Comparison of ENCODE assay signal across 31 cellular contexts in genomic region chr1:169901119-169901518, GRCh38.
"Had no signal": no experiment of that assay in that cellular context is flagged by ENCODE, and none has a peak within 500 bp of the region (broad histone marks: within the 10 kb centered on the region; RNA-seq: fewer than 3 reads in every experiment).

No MANE protein-coding gene starts in this region.

- H3K9me3 ChIP-seq: esophagus squamous epithelium, gastroesophageal sphincter had no signal

- H3K4me3 ChIP-seq: esophagus squamous epithelium, gastroesophageal sphincter had no signal

- H3K4me1 ChIP-seq: esophagus squamous epithelium, gastroesophageal sphincter had no signal

- H3K27ac ChIP-seq: brain microvascular endothelial cell, epithelial cell of prostate, esophagus squamous epithelium, gastroesophageal sphincter, WERI-Rb-1 had no signal

- DNase-seq: activated B cell treated with CpG ODN at 0.5 μM for 24 hours; activated CD4-positive, alpha-beta T cell treated with anti-CD3 and anti-CD28 coated beads for 48 hours; activated CD4-positive, alpha-beta T cell treated with anti-CD3 and anti-CD28 coated beads, Interleukin-2, amount 50 U/mL, for 1 hour; activated CD4-positive, alpha-beta T cell treated with anti-CD3 and anti-CD28 coated beads, Interleukin-2, amount 50 U/mL, for 48 hours; activated CD8-positive, alpha-beta memory T cell treated with anti-CD3 and anti-CD28 coated beads for 24 hours; activated CD8-positive, alpha-beta T cell treated with anti-CD3 and anti-CD28 coated beads for 36 hours; activated effector memory CD4-positive, alpha-beta T cell treated with Interleukin-2 at 50 U/mL for 16 hours; activated gamma-delta T cell treated with Interleukin-2 at 50 U/mL for 16 hours; activated naive CD4-positive, alpha-beta T cell treated with anti-CD3 and anti-CD28 coated beads, Interleukin-2, amount 50 U/mL, for 16 hours; activated naive CD4-positive, alpha-beta T cell treated with Interleukin-2 at 50 U/mL for 16 hours; activated T-cell treated with anti-CD3 and anti-CD28 coated beads, Interleukin-2, amount 50 U/mL, for 4 hours; amniotic stem cell; anterior cingulate cortex; brain microvascular endothelial cell; cortex of kidney; dermis blood vessel endothelial cell; effector CD4-positive, alpha-beta T cell; effector memory CD8-positive, alpha-beta T cell; esophagus squamous epithelium; foreskin melanocyte; head of caudate nucleus; T-helper 1 cell; T-helper 17 cell; T1000; WERI-Rb-1 had no signal

- ATAC-seq: activated CD4-positive, CD25-positive, alpha-beta regulatory T cell treated with anti-CD3 and anti-CD28 coated beads, Interleukin-2, amount 50 U/mL, for 24 hours; activated CD8-positive, alpha-beta T cell treated with anti-CD3 and anti-CD28 coated beads for 36 hours; activated T-cell treated with anti-CD3 and anti-CD28 coated beads, Interleukin-2, amount 50 U/mL, for 4 hours; activated T-helper 17 cell treated with anti-CD3 and anti-CD28 coated beads, Interleukin-2, amount 50 U/mL, for 72 hours; effector memory CD8-positive, alpha-beta T cell; gastroesophageal sphincter; T-helper 17 cell had no signal

- FAIRE-seq: astrocyte, bronchial epithelial cell had no signal

- H3K36me3 ChIP-seq: brain microvascular endothelial cell, esophagus squamous epithelium, gastroesophageal sphincter, WERI-Rb-1 had no signal
